Comparison of ENCODE assay signal across 8 cellular contexts in the genomic region with DNA sequence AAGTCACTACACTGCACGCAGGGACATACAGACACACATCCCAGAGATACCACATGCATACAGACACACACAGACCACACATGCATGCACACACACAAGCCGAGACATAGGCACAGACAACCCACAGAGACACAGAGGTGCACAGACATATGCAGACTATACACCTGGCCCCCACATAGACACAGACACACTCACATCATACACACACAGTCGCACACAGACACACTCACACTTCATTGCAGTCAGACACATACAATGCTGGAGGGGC. TPM values are rescaled to one million over a fixed set of nuclear protein-coding genes. Genes with fewer than 3 reads are reported as not detected.
DNase-seq lines count a peak whose midpoint lies in the region; ATAC-seq and TF ChIP-seq lines count a peak whose summit lies in the region.

No MANE protein-coding gene starts in this region.

- no peak overlapping the region for H3K18ac ChIP-seq in trophoblast cell (ENCODE audit: low read length)

- peaks cover 8% of the 10 kb centered on the region for H3K4me1 Mint-ChIP-seq in CD4-positive, alpha-beta T cell (ENCODE audit: low read depth)
- H3K4me1 Mint-ChIP-seq in endothelial cell (ENCODE audit: unreplicated experiment) = peaks cover 5% of the 10 kb centered on the region

- no peak overlapping the region for H4K91ac ChIP-seq in trophoblast cell (ENCODE audit: low read depth, low read length)

- POLR2A ChIA-PET in CD4-positive, alpha-beta T cell (lab: Charles Lee) = no interaction called here

- peaks cover 46% of the 10 kb centered on the region for H3K27me3 ChIP-seq in CD4-positive, alpha-beta T cell (ENCODE audit: control insufficient read depth, insufficient read depth, low read length)
- H3K27me3 ChIP-seq in NT2/D1 (ENCODE audit: insufficient read depth, insufficient read length) (peaks cover 44% of the 10 kb centered on the region), trophoblast cell (ENCODE audit: insufficient read depth, low read length) (peaks cover 6% of the 10 kb centered on the region), thyroid gland (no peaks in the 10 kb centered on the region)

- no peak for ATAC-seq in CD4-positive, alpha-beta T cell (ENCODE audit: poor library complexity)
- ATAC-seq in GM18517 (IDR thresholded peaks at IDR 0.05; ENCODE audit: unreplicated experiment) = no peak

- intact Hi-C loops in CD4-positive, alpha-beta T cell (cut with DNase I, micrococcal nuclease) = no loop called here
- intact Hi-C loops in thyroid gland (cut with DNase I) = no loop called here

- no peak overlapping the region for H3K27ac ChIP-seq in CD4-positive, alpha-beta T cell (ENCODE audit: low read depth, low read length)
- no peak overlapping the region for H3K27ac ChIP-seq in trophoblast cell (ENCODE audit: low read depth, low read length)
- no peak overlapping the region for H3K27ac ChIP-seq in thyroid gland

- peaks cover 10% of the 10 kb centered on the region for H3K79me1 ChIP-seq in trophoblast cell (ENCODE audit: low read length)

- peaks cover 2% of the 10 kb centered on the region for H3K79me2 ChIP-seq in trophoblast cell (ENCODE audit: control insufficient read depth, insufficient read depth, low read length, poor library complexity)

- CTCF ChIA-PET in CD4-positive, alpha-beta T cell (lab: Charles Lee) = no interaction called here

- H4K8ac ChIP-seq in trophoblast cell (ENCODE audit: low read depth, low read length) = no peak overlapping the region

- peak overlapping the region; percentile 100 for H3K4me2 ChIP-seq in trophoblast cell (ENCODE audit: low read length)

- no CpG with 5 or more reads among the region's 3 CpGs for WGBS in trophoblast cell (ENCODE audit: extremely low coverage, insufficient coverage, insufficient read length)
- WGBS in thyroid gland, 2 donors = 76 to 83% methylated on average over 3 of the region's 3 CpGs

- peaks cover 5% of the 10 kb centered on the region for H3K9me3 ChIP-seq in CD4-positive, alpha-beta T cell (ENCODE audit: control insufficient read depth, low read length)
- H3K9me3 ChIP-seq in NT2/D1 (ENCODE audit: insufficient read depth, low read length) (peaks cover 7% of the 10 kb centered on the region; the same call in 1 of the 2 replicates), trophoblast cell (ENCODE audit: insufficient read depth, low read depth, low read length) (peaks cover 5% of the 10 kb centered on the region), thyroid gland (no peaks in the 10 kb centered on the region)

- H3K4me3 ChIP-seq in NT2/D1 (ENCODE audit: insufficient read length, low read depth) (peak overlapping the region; percentile 20), trophoblast cell (ENCODE audit: low read depth, low read length) (peak overlapping the region; percentile 47), thyroid gland (replicated peaks in 1 of 3) (no peak overlapping the region)

- no peaks in the 10 kb centered on the region for H3K9me3 Mint-ChIP-seq in CD4-positive, alpha-beta T cell
- no peaks in the 10 kb centered on the region for H3K9me3 Mint-ChIP-seq in endothelial cell (ENCODE audit: unreplicated experiment)

- no peak for TF ChIP-seq CTCF in CD4-positive, alpha-beta T cell (IDR thresholded peaks at IDR 0.05)
- TF ChIP-seq CTCF in endothelial cell (IDR thresholded peaks at IDR 0.05; ENCODE audit: unreplicated experiment) (no peak), thyroid gland (IDR thresholded peaks at IDR 0.05) (no peak)

- H3K14ac ChIP-seq in trophoblast cell (ENCODE audit: low read length) = no peak overlapping the region

- H3K4me1 ChIP-seq in NT2/D1 (ENCODE audit: insufficient read depth, insufficient read length) (peaks cover 5% of the 10 kb centered on the region), trophoblast cell (ENCODE audit: control insufficient read depth in 1 of 2, insufficient read depth in 2 of 2, low read length in 2 of 2) (peaks cover 6 to 17% of the 10 kb centered on the region in 2 experiments), thyroid gland (peaks cover 8 to 27% of the 10 kb centered on the region in 2 donors)

- H3K36me3 ChIP-seq in NT2/D1 (ENCODE audit: insufficient read depth, insufficient read length, low read length) = no peaks in the 10 kb centered on the region
- no peaks in the 10 kb centered on the region for H3K36me3 ChIP-seq in trophoblast cell (ENCODE audit: control insufficient read depth in 1 of 2, insufficient read depth in 2 of 2, low read length in 2 of 2)
- no peaks in the 10 kb centered on the region for H3K36me3 ChIP-seq in thyroid gland

- H3K27ac Mint-ChIP-seq in CD4-positive, alpha-beta T cell = no peak overlapping the region
- H3K27ac Mint-ChIP-seq in endothelial cell (ENCODE audit: unreplicated experiment) = no peak overlapping the region

- H3K4me3 Mint-ChIP-seq in CD4-positive, alpha-beta T cell = peak overlapping the region; percentile 50
- H3K4me3 Mint-ChIP-seq in endothelial cell (ENCODE audit: unreplicated experiment) = peak overlapping the region; percentile 56

- H3K9ac ChIP-seq in NT2/D1 (ENCODE audit: insufficient read length, low read depth) (peak overlapping the region; percentile 50), trophoblast cell (ENCODE audit: low read length) (no peak overlapping the region)

- no peak overlapping the region for H4K12ac ChIP-seq in trophoblast cell (ENCODE audit: low read depth, low read length)

- peak overlapping the region; percentile 89 for H3K23ac ChIP-seq in trophoblast cell (ENCODE audit: low read length)

- H2AFZ ChIP-seq in trophoblast cell (ENCODE audit: insufficient read depth, low read length, poor library complexity) = no peak overlapping the region

- H3K27me3 Mint-ChIP-seq in CD4-positive, alpha-beta T cell = peaks cover 69% of the 10 kb centered on the region
- peaks cover 11% of the 10 kb centered on the region for H3K27me3 Mint-ChIP-seq in endothelial cell (ENCODE audit: unreplicated experiment)

- H2BK12ac ChIP-seq in trophoblast cell (ENCODE audit: low read length) = no peak overlapping the region

- H3K36me3 Mint-ChIP-seq in CD4-positive, alpha-beta T cell (ENCODE audit: low read depth) = peaks cover 2% of the 10 kb centered on the region
- peaks cover 3% of the 10 kb centered on the region for H3K36me3 Mint-ChIP-seq in endothelial cell (ENCODE audit: low read depth, unreplicated experiment)

- DNase-seq in CD4-positive, alpha-beta T cell = no peak
- no peak for DNase-seq in NT2/D1 (ENCODE audit: low read depth, low spot score)
- no peak for DNase-seq in endothelial cell (ENCODE audit: low spot score)
- peak in 1 of 2 donors; percentile 30 for DNase-seq in trophoblast cell
- no peak for DNase-seq in MV-4-11 (lab: John Stamatoyannopoulos, UW)
- no peak for DNase-seq in thyroid gland
- no peak for DNase-seq in NCI-H446 treated with DMSO at 0.1 percent for 48 hours (lab: John Stamatoyannopoulos, UW)

- H2BK5ac ChIP-seq in trophoblast cell (ENCODE audit: low read depth, low read length, poor library complexity) = no peak overlapping the region

- no peak overlapping the region for H3K4ac ChIP-seq in trophoblast cell (ENCODE audit: low read depth, low read length)

- no peak for TF ChIP-seq POLR2A in thyroid gland (IDR thresholded peaks at IDR 0.05)

- H2BK120ac ChIP-seq in trophoblast cell (ENCODE audit: insufficient read depth, low read length, poor library complexity) = no peak overlapping the region

- H2AK5ac ChIP-seq in trophoblast cell (ENCODE audit: low read length) = no peak overlapping the region

RNA-seq across cellular contexts. Expression of a gene that starts 1.2 kb away (rescaled TPM):
- total RNA-seq in CD4-positive, alpha-beta T cell = under 1 TPM; 0.28 to 0.38 TPM
- total RNA-seq in endothelial cell (ENCODE audit: unreplicated experiment) = 0.97 TPM
- 8.0 and 9.2 TPM in 2 replicates for polyA plus RNA-seq in trophoblast cell (2013)
- 10 to 100 TPM; 12.4 to 24.7 (median 18.4) TPM for total RNA-seq in thyroid gland

Comparison
In these comparisons a context has a peak if more than half of its experiments do, and no peak if none do; other contexts are left out.
1. H3K4me3 ChIP-seq: peak in NT2/D1 (single experiment) and trophoblast cell (single experiment); none in thyroid gland (0 of 3).